29 cellular contexts compared by ENCODE assay signal in the genomic region with DNA sequence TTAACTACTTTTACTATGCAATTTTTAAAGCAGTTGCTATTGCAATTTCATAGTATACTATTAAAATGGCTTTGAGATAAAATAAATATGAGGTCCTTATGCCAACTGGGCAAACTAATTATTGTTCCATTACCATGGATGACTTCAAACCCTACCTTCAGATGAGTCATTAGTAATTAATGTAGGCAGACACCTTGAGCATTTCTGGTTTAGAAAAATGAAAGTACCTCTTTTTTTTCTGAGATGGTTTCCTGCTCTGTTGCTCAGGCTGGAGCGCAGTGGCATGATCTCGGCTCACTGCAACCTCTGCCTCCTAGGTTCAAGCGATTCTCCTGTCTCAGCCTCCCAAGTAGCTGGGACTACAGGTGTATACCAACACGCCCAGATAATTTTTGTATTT. TPM values are rescaled to one million over a fixed set of nuclear protein-coding genes. Genes with fewer than 3 reads are reported as not detected.
DNase-seq lines count a peak whose midpoint lies in the region; ATAC-seq and TF ChIP-seq lines count a peak whose summit lies in the region.
"Had no signal": no experiment of that assay in that cellular context is flagged by ENCODE, and none has a peak within 500 bp of the region (broad histone marks: within the 10 kb centered on the region; RNA-seq: fewer than 3 reads in every experiment).

No MANE protein-coding gene starts in this region.

- H3K27ac Mint-ChIP-seq in CD4-positive, alpha-beta T cell, result peak overlapping the region; percentile 61
- peak overlapping the region; percentile 60 for H3K27ac Mint-ChIP-seq in activated CD8-positive, alpha-beta T cell treated with anti-CD3 and anti-CD28 coated beads, Interleukin-2, amount 10 ng/mL, durations not matched to agents 7 days and 5 days
- no peak overlapping the region for H3K27ac Mint-ChIP-seq in WTC11
- H3K27ac Mint-ChIP-seq: HFFc6 had no signal

- no peaks in the 10 kb centered on the region for H3K9me3 Mint-ChIP-seq in CD4-positive, alpha-beta T cell
- H3K9me3 Mint-ChIP-seq in activated CD8-positive, alpha-beta T cell treated with anti-CD3 and anti-CD28 coated beads, Interleukin-2, amount 10 ng/mL, durations not matched to agents 7 days and 5 days (ENCODE audit: insufficient read depth), result no peaks in the 10 kb centered on the region
- H3K9me3 Mint-ChIP-seq in WTC11, result no peaks in the 10 kb centered on the region
- H3K9me3 Mint-ChIP-seq: HFFc6, naive B cell had no signal

- POLR2A ChIA-PET in CD4-positive, alpha-beta T cell (lab: Charles Lee), result interaction anchor here (1.5 kb wide), 1 partner anchor 10 kb away, joined by 6 read pairs; no protein-coding TSS in a partner anchor
- POLR2A ChIA-PET in activated CD8-positive, alpha-beta T cell treated with anti-CD3 and anti-CD28 coated beads, Interleukin-2, amount 10 ng/mL, durations not matched to agents 7 days and 5 days (lab: Charles Lee), result no interaction called here
- POLR2A ChIA-PET in WTC11 (lab: Charles Lee), result no interaction called here

- no peaks in the 10 kb centered on the region for H3K9me3 ChIP-seq in CD4-positive, alpha-beta T cell (ENCODE audit: control insufficient read depth, low read length)
- H3K9me3 ChIP-seq: Peyer's patch, stomach, thyroid gland had no signal

- no peak overlapping the region for H3K27ac ChIP-seq in CD4-positive, alpha-beta T cell (ENCODE audit: low read depth, low read length)
- H3K27ac ChIP-seq: dorsolateral prefrontal cortex, Peyer's patch, stomach, thyroid gland had no signal

- CTCF ChIA-PET in CD4-positive, alpha-beta T cell (lab: Charles Lee), result interaction anchor here (1.5 kb wide), 1 partner anchor 8 kb away, joined by 4 read pairs; no protein-coding TSS in a partner anchor
- CTCF ChIA-PET in activated CD8-positive, alpha-beta T cell treated with anti-CD3 and anti-CD28 coated beads, Interleukin-2, amount 10 ng/mL, durations not matched to agents 7 days and 5 days (lab: Charles Lee), result interaction anchor here (0.6 kb wide), 1 partner anchor 26 kb away, joined by 3 read pairs; no protein-coding TSS in a partner anchor
- CTCF ChIA-PET in WTC11 (lab: Charles Lee), result no interaction called here

- H3K4me3 Mint-ChIP-seq in CD4-positive, alpha-beta T cell, result no peak overlapping the region
- no peak overlapping the region for H3K4me3 Mint-ChIP-seq in activated CD8-positive, alpha-beta T cell treated with anti-CD3 and anti-CD28 coated beads, Interleukin-2, amount 10 ng/mL, durations not matched to agents 7 days and 5 days
- no peak overlapping the region for H3K4me3 Mint-ChIP-seq in WTC11
- H3K4me3 Mint-ChIP-seq: HFFc6, naive B cell had no signal

- no peak for TF ChIP-seq CTCF in CD4-positive, alpha-beta T cell (IDR thresholded peaks at IDR 0.05)
- no peak for TF ChIP-seq CTCF in WTC11 (IDR thresholded peaks at IDR 0.05)

- H3K27me3 Mint-ChIP-seq in CD4-positive, alpha-beta T cell, result no peaks in the 10 kb centered on the region
- no peaks in the 10 kb centered on the region for H3K27me3 Mint-ChIP-seq in activated CD8-positive, alpha-beta T cell treated with anti-CD3 and anti-CD28 coated beads, Interleukin-2, amount 10 ng/mL, durations not matched to agents 7 days and 5 days (ENCODE audit: low read depth)
- H3K27me3 Mint-ChIP-seq in WTC11 (ENCODE audit: low read depth), result no peaks in the 10 kb centered on the region
- H3K27me3 Mint-ChIP-seq: naive B cell had no signal

- H3K36me3 Mint-ChIP-seq in CD4-positive, alpha-beta T cell (ENCODE audit: low read depth), result peaks cover 95% of the 10 kb centered on the region
- peaks cover 74% of the 10 kb centered on the region for H3K36me3 Mint-ChIP-seq in activated CD8-positive, alpha-beta T cell treated with anti-CD3 and anti-CD28 coated beads, Interleukin-2, amount 10 ng/mL, durations not matched to agents 7 days and 5 days (ENCODE audit: low read depth)
- peaks cover 80% of the 10 kb centered on the region for H3K36me3 Mint-ChIP-seq in WTC11

- peaks cover 64% of the 10 kb centered on the region for H3K4me1 Mint-ChIP-seq in CD4-positive, alpha-beta T cell (ENCODE audit: low read depth)
- H3K4me1 Mint-ChIP-seq in activated CD8-positive, alpha-beta T cell treated with anti-CD3 and anti-CD28 coated beads, Interleukin-2, amount 10 ng/mL, durations not matched to agents 7 days and 5 days (ENCODE audit: low read depth), result peaks cover 42% of the 10 kb centered on the region
- H3K4me1 Mint-ChIP-seq in WTC11, result peaks cover 14% of the 10 kb centered on the region

- H3K27me3 ChIP-seq in CD4-positive, alpha-beta T cell (ENCODE audit: control insufficient read depth, insufficient read depth, low read length), result no peaks in the 10 kb centered on the region
- H3K27me3 ChIP-seq: dorsolateral prefrontal cortex, Peyer's patch, stomach, thyroid gland had no signal

- intact Hi-C loops in CD4-positive, alpha-beta T cell (cut with DNase I, micrococcal nuclease), result no loop called here

- peak; percentile 69 to 74 for ATAC-seq in activated CD4-positive, CD25-positive, alpha-beta regulatory T cell treated with anti-CD3 and anti-CD28 coated beads, Interleukin-2, amount 50 U/mL, for 24 hours
- ATAC-seq in CD4-positive, alpha-beta T cell (ENCODE audit: poor library complexity), result peak; percentile 51
- ATAC-seq in activated CD8-positive, alpha-beta T cell treated with anti-CD3 and anti-CD28 coated beads, Interleukin-2, amount 10 ng/mL, durations not matched to agents 7 days and 5 days, result no peak
- peak; percentile 75 for ATAC-seq in esophagus mucosa
- no peak for ATAC-seq in WTC11
- ATAC-seq in HG03139 (IDR thresholded peaks at IDR 0.05; ENCODE audit: unreplicated experiment), result no peak
- ATAC-seq: left ventricle myocardium superior had no signal

- no peak for DNase-seq in activated CD4-positive, CD25-positive, alpha-beta regulatory T cell (lab: John Stamatoyannopoulos, UW)
- DNase-seq in CD4-positive, alpha-beta T cell, result no peak
- no peak for DNase-seq in activated CD8-positive, alpha-beta T cell treated with anti-CD3 and anti-CD28 coated beads, Interleukin-2, amount 10 ng/mL, durations not matched to agents 7 days and 5 days
- DNase-seq in AG20443 (ENCODE audit: low spot score) (no peak), WTC11 (ENCODE audit: low spot score) (no peak)
- DNase-seq: 8988T; activated naive CD4-positive, alpha-beta T cell treated with anti-CD3 and anti-CD28 coated beads, Interleukin-2, amount 50 U/mL, for 16 hours; aorta; caudate nucleus; DMS153; dorsolateral prefrontal cortex; GOT3; HFFc6; islet precursor cell; KG1; left ventricle myocardium superior; MM.1S; naive B cell; NCI-H1417 treated with DMSO at 0.1 percent for 48 hours; NCI-H345; NCI-H748 treated with DMSO at 0.1 percent for 48 hours; nucleus accumbens; Peyer's patch; SIG-M5; stomach; thyroid gland had no signal

TF ChIP-seq in WTC11, 78 proteins besides CTCF, POLR2A, EP300 and RAD21:
- TF ChIP-seq ZNF219 (CRISPR knock-in tag; IDR thresholded peaks at IDR 0.05; ENCODE audit: borderline replicate concordance), result no peak
- no peak for TF ChIP-seq CREB1 (CRISPR knock-in tag; IDR thresholded peaks at IDR 0.05)
- TF ChIP-seq MXD4 (CRISPR knock-in tag; IDR thresholded peaks at IDR 0.05; ENCODE audit: borderline replicate concordance), result no peak
- TF ChIP-seq IRF2 (CRISPR knock-in tag; IDR thresholded peaks at IDR 0.05; ENCODE audit: borderline replicate concordance, low read depth), result no peak
- TF ChIP-seq ZNF317 (CRISPR knock-in tag; IDR thresholded peaks at IDR 0.05; ENCODE audit: borderline replicate concordance, low read depth), result no peak
- TF ChIP-seq, protein P1, sequence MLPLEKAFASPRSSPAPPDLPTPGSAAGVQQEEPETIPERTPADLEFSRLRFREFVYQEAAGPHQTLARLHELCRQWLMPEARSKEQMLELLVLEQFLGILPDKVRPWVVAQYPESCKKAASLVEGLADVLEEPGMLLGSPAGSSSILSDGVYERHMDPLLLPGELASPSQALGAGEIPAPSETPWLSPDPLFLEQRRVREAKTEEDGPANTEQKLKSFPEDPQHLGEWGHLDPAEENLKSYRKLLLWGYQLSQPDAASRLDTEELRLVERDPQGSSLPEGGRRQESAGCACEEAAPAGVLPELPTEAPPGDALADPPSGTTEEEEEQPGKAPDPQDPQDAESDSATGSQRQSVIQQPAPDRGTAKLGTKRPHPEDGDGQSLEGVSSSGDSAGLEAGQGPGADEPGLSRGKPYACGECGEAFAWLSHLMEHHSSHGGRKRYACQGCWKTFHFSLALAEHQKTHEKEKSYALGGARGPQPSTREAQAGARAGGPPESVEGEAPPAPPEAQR (CRISPR knock-in tag; IDR thresholded peaks at IDR 0.05), result no peak
TF ChIP-seq in WTC11: peak in this region for 0.

RNA-seq across cellular contexts. Expression of a gene that starts 11.9 kb away (rescaled TPM):
- total RNA-seq in CD4-positive, alpha-beta T cell, result 10 to 100 TPM; 10.7 to 11.9 TPM
- total RNA-seq in activated CD8-positive, alpha-beta T cell treated with anti-CD3 and anti-CD28 coated beads, Interleukin-2, amount 10 ng/mL, durations not matched to agents 7 days and 5 days, result 10 to 100 TPM; 49.4 to 51.1 TPM
- total RNA-seq in esophagus mucosa, result 17.9 TPM
- 30.9 to 36.7 TPM (median 32.0 TPM) in 3 replicates for total RNA-seq in WTC11 (2021)

RNA-seq across cellular contexts. Expression of a gene that starts 29.1 kb away (rescaled TPM):
- 10 to 100 TPM; 25.5 TPM for total RNA-seq in CD4-positive, alpha-beta T cell
- 10 to 100 TPM; 18.1 to 18.8 TPM for total RNA-seq in activated CD8-positive, alpha-beta T cell treated with anti-CD3 and anti-CD28 coated beads, Interleukin-2, amount 10 ng/mL, durations not matched to agents 7 days and 5 days
- 15.6 TPM for total RNA-seq in esophagus mucosa
- total RNA-seq in WTC11 (2021), result 11.2 to 14.9 TPM (median 12.3 TPM) in 3 replicates

Comparison
In these comparisons a context has a peak if more than half of its experiments do, and no peak if none do; other contexts are left out.
1. ATAC-seq: peak in activated CD4-positive, CD25-positive, alpha-beta regulatory T cell treated with anti-CD3 and anti-CD28 coated beads, Interleukin-2, amount 50 U/mL, for 24 hours (2 of 2), CD4-positive, alpha-beta T cell (single experiment) and esophagus mucosa (single experiment); none in activated CD8-positive, alpha-beta T cell treated with anti-CD3 and anti-CD28 coated beads, Interleukin-2, amount 10 ng/mL, durations not matched to agents 7 days and 5 days (single experiment), WTC11 (single experiment) and HG03139 (single experiment).